In the genomic region with DNA sequence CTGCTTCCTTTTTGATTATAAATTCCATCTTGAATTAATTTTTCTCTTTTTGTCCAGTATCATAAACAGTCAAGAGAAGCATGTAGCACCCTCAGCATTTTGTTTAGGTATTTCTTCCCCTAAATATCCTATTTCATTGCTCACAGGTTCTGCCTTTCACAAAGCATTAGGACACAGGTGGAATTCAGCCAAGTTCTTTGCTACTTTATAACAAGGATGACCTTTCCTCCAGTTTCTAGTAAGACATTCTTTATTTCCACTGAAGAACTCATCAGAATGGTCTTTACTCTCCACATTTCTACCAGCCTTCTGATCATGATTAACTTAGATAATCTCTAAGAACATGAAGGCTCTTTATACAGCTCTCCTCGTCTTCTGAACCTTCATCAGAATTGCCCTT, we compare ENCODE assay signal across 13 cellular contexts. TPM values are rescaled to one million over a fixed set of nuclear protein-coding genes. Genes with fewer than 3 reads are reported as not detected.
DNase-seq lines count a peak whose midpoint lies in the region; ATAC-seq and TF ChIP-seq lines count a peak whose summit lies in the region.
"Had no signal": no experiment of that assay in that cellular context is flagged by ENCODE, and none has a peak within 500 bp of the region (broad histone marks: within the 10 kb centered on the region; RNA-seq: fewer than 3 reads in every experiment).

No MANE protein-coding gene starts in this region.

- no peak for TF ChIP-seq CTCF in omental fat pad (IDR thresholded peaks at IDR 0.05)

- H3K27me3 Mint-ChIP-seq in T-helper 17 cell: no peaks in the 10 kb centered on the region

- in situ Hi-C loops in G401 (cut with HindIII; ENCODE audit: low sequenced_read_pairs): loop anchor here (25.0 kb wide), 1 partner anchor 400 kb away; no protein-coding TSS in a partner anchor

- ATAC-seq in T-helper 17 cell (no peak), omental fat pad (ENCODE audit: low FRiP score) (peak; percentile 69), HG02623 (IDR thresholded peaks at IDR 0.05; ENCODE audit: unreplicated experiment) (no peak), GM18870 (IDR thresholded peaks at IDR 0.05; ENCODE audit: unreplicated experiment) (no peak)
- ATAC-seq: GM12878 had no signal

- H3K27ac Mint-ChIP-seq in T-helper 17 cell: peak overlapping the region; percentile 8

- H3K9me3 ChIP-seq in T-helper 17 cell (ENCODE audit: control insufficient read depth, low read length, poor library complexity, severe bottlenecking): no peaks in the 10 kb centered on the region

- H3K36me3 Mint-ChIP-seq in T-helper 17 cell (ENCODE audit: low read depth): no peaks in the 10 kb centered on the region
- H3K36me3 Mint-ChIP-seq: CD14-positive monocyte had no signal

- DNase-seq in AG08395 (ENCODE audit: low spot score): peak; percentile 4
- no peak for DNase-seq in T-helper 17 cell
- peak; percentile 67 for DNase-seq in fibroblast of peridontal ligament (ENCODE audit: extremely low read depth)
- DNase-seq in omental fat pad (ENCODE audit: low spot score): no peak
- DNase-seq in G401 (ENCODE audit: low spot score): no peak
- DNase-seq in NCI-H1694 treated with DMSO at 0.1 percent for 48 hours (lab: John Stamatoyannopoulos, UW): no peak
- DNase-seq: activated CD4-positive, alpha-beta T cell treated with anti-CD3 and anti-CD28 coated beads for 4 hours; brain microvascular endothelial cell had no signal

- H3K4me3 Mint-ChIP-seq in T-helper 17 cell: no peak overlapping the region
- H3K4me3 Mint-ChIP-seq: CD14-positive monocyte had no signal

- H3K4me1 Mint-ChIP-seq in T-helper 17 cell: peaks cover 11% of the 10 kb centered on the region
- H3K4me1 Mint-ChIP-seq: CD14-positive monocyte had no signal

RNA-seq across cellular contexts. Expression of gene SLC9B1, which starts 7.4 kb away (rescaled TPM):
- total RNA-seq in T-helper 17 cell (1 to 10 TPM; 1.4 to 4.6 TPM), omental fat pad (1 to 10 TPM in 1 of 4 donors, under 1 TPM in 3; 0.37 to 1.2 (median 0.83) TPM)
- total RNA-seq in G401 (2014; rRNA removed; shearing (Covaris generic)): not detected in 2 replicates
- total RNA-seq: PC-9 had no signal

Comparison
In these comparisons a context has a peak if more than half of its experiments do, and no peak if none do; other contexts are left out.
1. DNase-seq: peak in AG08395 (single experiment) and fibroblast of peridontal ligament (single experiment); none in T-helper 17 cell (0 of 3), omental fat pad (single experiment), G401 (single experiment) and NCI-H1694 treated with DMSO at 0.1 percent for 48 hours (single experiment).